Comparison of ENCODE assay signal across 18 cellular contexts in the genomic region with DNA sequence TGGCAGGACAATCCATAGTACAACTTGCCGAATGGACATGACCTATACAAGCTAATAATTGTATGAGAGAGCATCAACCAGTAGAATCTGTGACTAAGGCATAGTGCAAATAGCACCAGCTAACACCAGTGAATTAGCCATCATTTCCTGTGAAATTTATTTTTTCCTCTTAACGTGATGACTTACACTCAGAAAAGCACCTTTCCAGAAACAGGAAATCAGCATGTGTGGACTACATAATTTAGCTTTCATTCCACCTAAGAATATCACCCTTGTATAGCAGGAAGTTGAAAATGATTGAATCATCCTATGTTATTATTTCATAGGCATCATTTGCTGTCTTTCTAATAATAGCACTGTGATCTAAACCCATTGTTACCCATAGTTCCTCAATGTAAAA.
"Had no signal": no experiment of that assay in that cellular context is flagged by ENCODE, and none has a peak within 500 bp of the region (broad histone marks: within the 10 kb centered on the region; RNA-seq: fewer than 3 reads in every experiment).

No MANE protein-coding gene starts in this region.

- H3K4me3 ChIP-seq: ascending aorta, colonic mucosa, left lung, pancreas, skin epidermis had no signal

- H3K27ac Mint-ChIP-seq: activated CD4-positive, alpha-beta T cell treated with anti-CD3 and anti-CD28 coated beads, Interleukin-2, amount 10 ng/mL, durations not matched to agents 24 days and 14 days; activated naive CD8-positive, alpha-beta T cell treated with anti-CD3 and anti-CD28 coated beads, Interleukin-2, amount 50 U/mL, for 24 hours; activated T-helper 1 cell treated with anti-CD3 and anti-CD28 coated beads, Interleukin-12 subunit alpha, Interleukin-12 subunit beta, Interleukin-2, Interleukin-4 antibody, amounts not matched to agents 30 ng/mL and 10 ng/mL and 1 ng/mL, durations not matched to agents 14 hours and 24 hours and 36 hours; WTC11 had no signal

- ATAC-seq: activated naive CD8-positive, alpha-beta T cell treated with anti-CD3 and anti-CD28 coated beads, Interleukin-2, amount 50 U/mL, for 24 hours; left lung; pancreas; WTC11 had no signal

- H3K36me3 Mint-ChIP-seq: WTC11 had no signal

- H3K4me1 Mint-ChIP-seq: activated CD4-positive, alpha-beta T cell treated with anti-CD3 and anti-CD28 coated beads, Interleukin-2, amount 10 ng/mL, durations not matched to agents 24 days and 14 days; activated naive CD8-positive, alpha-beta T cell treated with anti-CD3 and anti-CD28 coated beads, Interleukin-2, amount 50 U/mL, for 24 hours; neural crest cell; WTC11 had no signal

- H3K27me3 ChIP-seq: ascending aorta, colonic mucosa, left lung, pancreas had no signal

- H3K36me3 ChIP-seq: ascending aorta, colonic mucosa, left lung, pancreas had no signal

- H3K4me1 ChIP-seq: ascending aorta, colonic mucosa, left lung, pancreas had no signal

- H3K9me3 ChIP-seq: ascending aorta, colonic mucosa, left lung, pancreas had no signal

- H3K4me3 Mint-ChIP-seq: activated CD4-positive, alpha-beta T cell treated with anti-CD3 and anti-CD28 coated beads, Interleukin-2, amount 10 ng/mL, durations not matched to agents 24 days and 14 days; activated naive CD8-positive, alpha-beta T cell treated with anti-CD3 and anti-CD28 coated beads, Interleukin-2, amount 50 U/mL, for 24 hours; activated T-helper 1 cell treated with anti-CD3 and anti-CD28 coated beads, Interleukin-12 subunit alpha, Interleukin-12 subunit beta, Interleukin-2, Interleukin-4 antibody, amounts not matched to agents 30 ng/mL and 10 ng/mL and 1 ng/mL, durations not matched to agents 14 hours and 24 hours and 36 hours; neural crest cell; WTC11 had no signal

- DNase-seq: activated CD4-positive, alpha-beta T cell treated with anti-CD3 and anti-CD28 coated beads, Interleukin-2, amount 10 ng/mL, durations not matched to agents 24 days and 14 days; activated naive CD4-positive, alpha-beta T cell; activated naive CD8-positive, alpha-beta T cell treated with anti-CD3 and anti-CD28 coated beads, Interleukin-2, amount 50 U/mL, for 24 hours; colonic mucosa; effector CD8-positive, alpha-beta T cell; head of caudate nucleus; left lung; mesendoderm; pancreas; retina; stimulated activated CD4-positive, alpha-beta T cell treated with anti-CD3 and anti-CD28 coated beads, Interleukin-4, amount 100 ng/mL, for 4 hours had no signal

- FAIRE-seq: islet of Langerhans, pancreas, urothelium cell line had no signal

- H3K27me3 Mint-ChIP-seq: activated CD4-positive, alpha-beta T cell treated with anti-CD3 and anti-CD28 coated beads, Interleukin-2, amount 10 ng/mL, durations not matched to agents 24 days and 14 days; activated naive CD8-positive, alpha-beta T cell treated with anti-CD3 and anti-CD28 coated beads, Interleukin-2, amount 50 U/mL, for 24 hours had no signal

- H3K27ac ChIP-seq: ascending aorta, colonic mucosa, left lung, pancreas, skin epidermis had no signal
